In genomic region chr17:65564793-65565192, GRCh38 we compare ENCODE assay signal across 11 cellular contexts. TPM values are rescaled to one million over a fixed set of nuclear protein-coding genes. Genes with fewer than 3 reads are reported as not detected.
DNase-seq lines count a peak whose midpoint lies in the region; ATAC-seq, FAIRE-seq and TF ChIP-seq lines count a peak whose summit lies in the region.
"Had no signal": no experiment of that assay in that cellular context is flagged by ENCODE, and none has a peak within 500 bp of the region (broad histone marks: within the 10 kb centered on the region; RNA-seq: fewer than 3 reads in every experiment).

No MANE protein-coding gene starts in this region.

- H3K27ac Mint-ChIP-seq in activated CD8-positive, alpha-beta T cell treated with anti-CD3 and anti-CD28 coated beads for 36 hours = no peak overlapping the region
- H3K27ac Mint-ChIP-seq in T-helper 2 cell treated with Interferon-gamma antibody and Interleukin-4, amounts not matched to agents 5 μg/mL and 100 μg/mL, for 36 hours = no peak overlapping the region
- H3K27ac Mint-ChIP-seq: activated naive CD4-positive, alpha-beta T cell treated with anti-CD3 and anti-CD28 coated beads, Interleukin-2, amount 50 U/mL, for 24 hours had no signal

- peak; percentile 94 for FAIRE-seq in HepG2 (lab: Jason Lieb, UNC)
- no peak for FAIRE-seq in K562 (lab: Jason Lieb, UNC)
- FAIRE-seq: GM12892, TTC549 had no signal

- no peaks in the 10 kb centered on the region for H3K36me3 Mint-ChIP-seq in activated CD8-positive, alpha-beta T cell treated with anti-CD3 and anti-CD28 coated beads for 36 hours (ENCODE audit: low read depth)
- H3K36me3 Mint-ChIP-seq in T-helper 2 cell treated with Interferon-gamma antibody and Interleukin-4, amounts not matched to agents 5 μg/mL and 100 μg/mL, for 36 hours (ENCODE audit: low read depth) = no peaks in the 10 kb centered on the region
- H3K36me3 Mint-ChIP-seq: activated naive CD4-positive, alpha-beta T cell treated with anti-CD3 and anti-CD28 coated beads, Interleukin-2, amount 50 U/mL, for 24 hours had no signal

- H3K9me3 Mint-ChIP-seq in activated CD8-positive, alpha-beta T cell treated with anti-CD3 and anti-CD28 coated beads for 36 hours = no peaks in the 10 kb centered on the region
- no peaks in the 10 kb centered on the region for H3K9me3 Mint-ChIP-seq in T-helper 2 cell treated with Interferon-gamma antibody and Interleukin-4, amounts not matched to agents 5 μg/mL and 100 μg/mL, for 36 hours
- H3K9me3 Mint-ChIP-seq: activated naive CD4-positive, alpha-beta T cell treated with anti-CD3 and anti-CD28 coated beads, Interleukin-2, amount 50 U/mL, for 24 hours had no signal

- TF ChIP-seq RAD21 in HepG2 (CRISPR knock-in tag; IDR thresholded peaks at IDR 0.05) = no peak
- no peak for TF ChIP-seq RAD21 in K562 (CRISPR knock-in tag; conservative IDR thresholded peaks at IDR 0.05 in 1 of 2, IDR thresholded peaks at IDR 0.05 in 1 of 2)

- H3K4me1 Mint-ChIP-seq in activated CD8-positive, alpha-beta T cell treated with anti-CD3 and anti-CD28 coated beads for 36 hours (ENCODE audit: low read depth) = peaks cover 27% of the 10 kb centered on the region
- H3K4me1 Mint-ChIP-seq in T-helper 2 cell treated with Interferon-gamma antibody and Interleukin-4, amounts not matched to agents 5 μg/mL and 100 μg/mL, for 36 hours (ENCODE audit: low read depth) = peaks cover 12% of the 10 kb centered on the region

- H2AFZ ChIP-seq in HepG2 (ENCODE audit: low read length) = no peak overlapping the region
- no peak overlapping the region for H2AFZ ChIP-seq in K562 (ENCODE audit: low read depth, low read length)

- H3K27me3 Mint-ChIP-seq in activated CD8-positive, alpha-beta T cell treated with anti-CD3 and anti-CD28 coated beads for 36 hours = no peaks in the 10 kb centered on the region
- peaks cover 18% of the 10 kb centered on the region for H3K27me3 Mint-ChIP-seq in T-helper 2 cell treated with Interferon-gamma antibody and Interleukin-4, amounts not matched to agents 5 μg/mL and 100 μg/mL, for 36 hours (ENCODE audit: low read depth)
- H3K27me3 Mint-ChIP-seq: activated naive CD4-positive, alpha-beta T cell treated with anti-CD3 and anti-CD28 coated beads, Interleukin-2, amount 50 U/mL, for 24 hours had no signal

- H3K36me3 ChIP-seq in HepG2 (replicated peaks in 1 of 2; ENCODE audit: control insufficient read depth in 1 of 2, insufficient read depth in 2 of 2, low read length in 2 of 2) (no peaks in the 10 kb centered on the region), right lobe of liver (no peaks in the 10 kb centered on the region), K562 (ENCODE audit: control insufficient read depth, insufficient read depth, low read length) (no peaks in the 10 kb centered on the region)

- BruUV-seq in HepG2 (replicated peaks; lab: Mats Ljungman, UMichigan) (no TSS peak), K562 (replicated peaks; lab: Mats Ljungman, UMichigan) (no TSS peak)

- no peaks in the 10 kb centered on the region for H3K9me1 ChIP-seq in K562 (ENCODE audit: control insufficient read depth, insufficient read depth, low read length)

- TF ChIP-seq CTCF in HepG2 (CRISPR knock-in tag; IDR thresholded peaks at IDR 0.05) = no peak
- no peak for TF ChIP-seq CTCF in right lobe of liver (IDR thresholded peaks at IDR 0.05)
- no peak for TF ChIP-seq CTCF in K562 (IDR thresholded peaks at IDR 0.05 in 2 of 3, conservative IDR thresholded peaks at IDR 0.05 in 1 of 3; ENCODE audit: insufficient read depth in 2 of 3, low read depth in 1 of 3, low read length in 3 of 3)
- TF ChIP-seq CTCF in activated CD8-positive, alpha-beta T cell treated with anti-CD3 and anti-CD28 coated beads for 36 hours (IDR thresholded peaks at IDR 0.05) = no peak

- H3K9me3 ChIP-seq in HepG2 (ENCODE audit: low read length) (no peaks in the 10 kb centered on the region), right lobe of liver (no peaks in the 10 kb centered on the region), K562 (replicated peaks; ENCODE audit: control insufficient read depth, insufficient read depth, low read depth, low read length) (no peaks in the 10 kb centered on the region)

- H3K4me3 Mint-ChIP-seq in activated CD8-positive, alpha-beta T cell treated with anti-CD3 and anti-CD28 coated beads for 36 hours = no peak overlapping the region
- no peak overlapping the region for H3K4me3 Mint-ChIP-seq in T-helper 2 cell treated with Interferon-gamma antibody and Interleukin-4, amounts not matched to agents 5 μg/mL and 100 μg/mL, for 36 hours
- H3K4me3 Mint-ChIP-seq: activated naive CD4-positive, alpha-beta T cell treated with anti-CD3 and anti-CD28 coated beads, Interleukin-2, amount 50 U/mL, for 24 hours had no signal

- H3K27me3 ChIP-seq in HepG2 (ENCODE audit: control insufficient read depth in 1 of 2, insufficient read depth in 2 of 2, low read length in 2 of 2) = no peaks in the 10 kb centered on the region
- H3K27me3 ChIP-seq in right lobe of liver = no peaks in the 10 kb centered on the region
- peaks cover 13 to 24% of the 10 kb centered on the region in 2 experiments; a peak in 4 of 5 replicates for H3K27me3 ChIP-seq in K562 (ENCODE audit: control insufficient read depth in 2 of 2, insufficient read depth in 2 of 2, low read length in 2 of 2)

- H3K4me3 ChIP-seq in HepG2 (replicated peaks in 1 of 3; ENCODE audit: insufficient read depth in 1 of 3, low read depth in 2 of 3, low read length in 3 of 3) = peak overlapping the region in 2 of 3 experiments; percentile 16 to 53; a peak in 2 of 6 replicates
- H3K4me3 ChIP-seq in right lobe of liver = no peak overlapping the region
- H3K4me3 ChIP-seq in K562 = no peak overlapping the region

- TF ChIP-seq EP300 in HepG2 (IDR thresholded peaks at IDR 0.05; ENCODE audit: low read depth in 2 of 2, low read length in 2 of 2) (0 out of 4 replicates have a peak, but pooled peaks of 1 of the 2 experiments have one; percentile 8), HepG2 (CRISPR knock-in tag; IDR thresholded peaks at IDR 0.05; ENCODE audit: borderline replicate concordance) (no peak), K562 (IDR thresholded peaks at IDR 0.05; ENCODE audit: low read length) (no peak)

- H3K4me1 ChIP-seq in HepG2 (ENCODE audit: insufficient read depth, low read length) (peaks cover 44% of the 10 kb centered on the region), right lobe of liver (peaks cover 0 to 6% (median 0%) of the 10 kb centered on the region in 4 donors), K562 (replicated peaks in 1 of 2; ENCODE audit: control insufficient read depth in 2 of 2, insufficient read depth in 2 of 2, low read length in 2 of 2) (peaks cover 4 to 16% of the 10 kb centered on the region in 2 experiments; a peak in 4 of 5 replicates)

- ATAC-seq in HepG2 = peak; percentile 12
- ATAC-seq in right lobe of liver = no peak
- ATAC-seq in K562 = no peak
- no peak for ATAC-seq in activated CD8-positive, alpha-beta T cell treated with anti-CD3 and anti-CD28 coated beads for 36 hours
- ATAC-seq in HG03469 (IDR thresholded peaks at IDR 0.05; ENCODE audit: unreplicated experiment) = no peak

- H3K27ac ChIP-seq in HepG2 (ENCODE audit: extremely low read length, insufficient read depth, low read length) (peak overlapping the region; percentile 64), right lobe of liver (no peak overlapping the region), K562 (ENCODE audit: extremely low read depth, low read depth, low read length) (no peak overlapping the region)

- H3K4me2 ChIP-seq in HepG2 (ENCODE audit: low read depth, low read length) (peak overlapping the region; percentile 83), K562 (ENCODE audit: insufficient read depth, low read length) (no peak overlapping the region)

- peak; percentile 83 for DNase-seq in HepG2 (ENCODE audit: low spot score)
- DNase-seq in right lobe of liver = no peak
- DNase-seq in K562 (ENCODE audit: extremely low read depth in 1 of 4, low spot score in 3 of 4) = no peak
- peak; percentile 27 to 77 for DNase-seq in lung microvascular endothelial cell (ENCODE audit: low read depth in 2 of 2)
- DNase-seq in HCEC 1CT = no peak
- DNase-seq in activated CD8-positive, alpha-beta T cell treated with anti-CD3 and anti-CD28 coated beads for 36 hours = no peak
- DNase-seq in T-helper 2 cell treated with Interferon-gamma antibody and Interleukin-4, amounts not matched to agents 5 μg/mL and 100 μg/mL, for 36 hours (ENCODE audit: low spot score) = no peak

- H3K9ac ChIP-seq in HepG2 (ENCODE audit: insufficient read depth, low read depth, low read length) (peak overlapping the region; percentile 63), K562 (ENCODE audit: insufficient read depth in 1 of 2, low read depth in 2 of 2, low read length in 2 of 2) (no peak overlapping the region)

- intact Hi-C loops in HepG2 (cut with micrococcal nuclease; ENCODE audit: unreplicated experiment) (loop anchor here (5.0 kb wide), 1 partner anchor 63 kb away; no protein-coding TSS in a partner anchor), right lobe of liver (cut with DNase I) (no loop called here), K562 (cut with micrococcal nuclease) (no loop called here)
- intact Hi-C loops in activated CD8-positive, alpha-beta T cell treated with anti-CD3 and anti-CD28 coated beads for 36 hours (cut with micrococcal nuclease) = no loop called here

- CTCF ChIA-PET in HepG2 (lab: Yijun Ruan, JAX; ENCODE audit: low intra/inter-chr PET ratio, low total read pairs) = no interaction called here
- CTCF ChIA-PET in K562 (lab: Yijun Ruan, JAX; ENCODE audit: low intra/inter-chr PET ratio) = no interaction called here
- CTCF ChIA-PET in activated CD8-positive, alpha-beta T cell treated with anti-CD3 and anti-CD28 coated beads for 36 hours (lab: Charles Lee) = no interaction called here

- in situ Hi-C loops in HepG2 (cut with HindIII; ENCODE audit: extremely low pct_ligation_motif_present, low pct_unique_long_range_greater_than_20kb) (loop anchor here (5.0 kb wide), 1 partner anchor 63 kb away; no protein-coding TSS in a partner anchor), K562 (cut with MboI) (no loop called here)

- H3K79me2 ChIP-seq in HepG2 (ENCODE audit: insufficient read depth, low read length) (no peaks in the 10 kb centered on the region), K562 (ENCODE audit: control insufficient read depth, insufficient read depth, low read length) (no peaks in the 10 kb centered on the region)

- TF ChIP-seq POLR2A in HepG2 (IDR thresholded peaks at IDR 0.05; ENCODE audit: insufficient read depth in 1 of 2, low read depth in 2 of 2, low read length in 2 of 2) (no peak), right lobe of liver (IDR thresholded peaks at IDR 0.05) (no peak), K562 (conservative IDR thresholded peaks at IDR 0.05) (no peak)

- POLR2A ChIA-PET in HepG2 (lab: Yijun Ruan, JAX) = interaction anchor here (1.4 kb wide), 1 partner anchor 23 kb away, joined by 5 read pairs; no protein-coding TSS in a partner anchor
- POLR2A ChIA-PET in K562 (lab: Yijun Ruan, JAX) = no interaction called here
- POLR2A ChIA-PET in activated CD8-positive, alpha-beta T cell treated with anti-CD3 and anti-CD28 coated beads for 36 hours (lab: Charles Lee) = no interaction called here

- H4K20me1 ChIP-seq in HepG2 (ENCODE audit: insufficient read depth, low read length) = no peaks in the 10 kb centered on the region
- 0 out of 2 replicates have a peak, but pooled peaks cover 4% of the 10 kb centered on the region for H4K20me1 ChIP-seq in K562 (replicated peaks; ENCODE audit: control insufficient read depth, insufficient read depth, low read length)

- WGBS in HepG2 (ENCODE audit: low lambda C conversion rate) = 3% methylated on average over 8 of the region's 8 CpGs
- 20% methylated on average over 8 of the region's 8 CpGs for WGBS in right lobe of liver (ENCODE audit: insufficient coverage, low coverage, low lambda C conversion rate, missing lambda C conversion rate)
- 1% methylated on average over 7 of the region's 8 CpGs for WGBS in K562 (ENCODE audit: insufficient coverage, low coverage, missing lambda C conversion rate)

RNA-seq across cellular contexts. Expression of gene AXIN2, which starts 3.3 kb away (rescaled TPM):
- total RNA-seq in HepG2 (2016; rRNA removed; fragmentation: Illumina TruSeq; extraction: Trizol) (53.8 and 58.6 TPM in 2 replicates), right lobe of liver (1 to 10 TPM; 1.0 to 2.4 (median 2.0) TPM), K562 (2014; rRNA removed) (2.3 and 3.3 TPM in 2 replicates), K562 (2014; rRNA removed; fragmentation: Illumina TruSeq; extraction: Trizol) (1.1 and 1.5 TPM in 2 replicates), K562 (2015; rRNA removed; fragmentation: Illumina TruSeq; extraction: Trizol) (1.4 and 1.8 TPM in 2 replicates), K562 (2021) (2.4 and 2.8 TPM in 2 replicates), lung microvascular endothelial cell (1.6 and 2.4 TPM in 2 replicates)
- total RNA-seq in HepG2 (2016; cell fraction: cytosol; rRNA removed; fragmentation: Illumina TruSeq; extraction: Trizol; ENCODE audit: low read depth) = 12.0 and 13.7 TPM in 2 replicates
- 45.1 and 59.6 TPM in 2 replicates for total RNA-seq in HepG2 (2016; cell fraction: insoluble cytoplasmic fraction; rRNA removed; fragmentation: Illumina TruSeq; extraction: Trizol)
- 27.0 and 28.7 TPM in 2 replicates for total RNA-seq in HepG2 (2016; cell fraction: membrane; rRNA removed; fragmentation: Illumina TruSeq; extraction: Trizol)
- 79.3 and 81.9 TPM in 2 replicates for total RNA-seq in HepG2 (2016; cell fraction: nucleus; rRNA removed; fragmentation: Illumina TruSeq; extraction: Trizol)
- polyA plus RNA-seq in HepG2 (2011; rRNA removed) (55.0 and 63.4 TPM in 2 replicates), K562 (2011; rRNA removed) (0.54 and 1.1 TPM in 2 replicates), K562 (2014; fragmentation: Illumina TruSeq; extraction: Trizol) (1.2 and 1.7 TPM in 2 replicates), K562 (2014; fragmentation: Nextera tagmentation; extraction: Ambion mirVana) (under 1 TPM; 0.21 to 0.31 TPM), K562 (2014; rRNA removed) (1.2 and 1.6 TPM in 2 replicates)
- polyA plus RNA-seq in HepG2 (2011; cell fraction: cytosol; rRNA removed) = 29.9 and 39.9 TPM in 2 replicates
- 126 and 210 TPM in 2 replicates for polyA plus RNA-seq in HepG2 (2011; cell fraction: nucleus; rRNA removed)
- 55.5 and 56.3 TPM in 2 replicates for polyA plus RNA-seq in HepG2 (2012)
- polyA plus RNA-seq in HepG2 (2016; cell fraction: cytosol; fragmentation: Illumina TruSeq; extraction: Trizol; ENCODE audit: low read depth) = 2.0 and 2.2 TPM in 2 replicates
- polyA plus RNA-seq in HepG2 (2016; cell fraction: insoluble cytoplasmic fraction; fragmentation: Illumina TruSeq; extraction: Trizol; ENCODE audit: low read depth) = 34.3 and 44.8 TPM in 2 replicates
- 9.2 and 9.3 TPM in 2 replicates for polyA plus RNA-seq in HepG2 (2016; cell fraction: membrane; fragmentation: Illumina TruSeq; extraction: Trizol; ENCODE audit: low read depth)
- 115 and 117 TPM in 2 replicates for polyA plus RNA-seq in HepG2 (2016; cell fraction: nucleus; fragmentation: Illumina TruSeq; extraction: Trizol; ENCODE audit: insufficient read depth, low read depth)
- 0.09 and 105 TPM in 2 replicates for polyA minus RNA-seq in HepG2 (2011; rRNA and poly(A)+ RNA removed; ENCODE audit: low replicate concordance)
- 43.2 and 45.6 TPM in 2 replicates for polyA minus RNA-seq in HepG2 (2011; cell fraction: cytosol; rRNA and poly(A)+ RNA removed)
- 175 and 211 TPM in 2 replicates for polyA minus RNA-seq in HepG2 (2011; cell fraction: nucleus; rRNA and poly(A)+ RNA removed)
- 6.0 and 8.2 TPM in 2 replicates for total RNA-seq in K562 (2011; cell fraction: chromatin; rRNA removed; ENCODE audit: low replicate concordance)
- 5.2 and 5.7 TPM in 2 replicates for total RNA-seq in K562 (2011; cell fraction: nucleolus; rRNA removed)
- 2.6 and 3.2 TPM in 2 replicates for total RNA-seq in K562 (2011; cell fraction: nucleoplasm; rRNA removed)
- 0.32 and 1.3 TPM in 2 replicates for polyA plus RNA-seq in K562 (2011; cell fraction: cytosol; rRNA removed)
- polyA plus RNA-seq in K562 (2011; cell fraction: nucleus; rRNA removed) = 1.2 and 4.5 TPM in 2 replicates
- 1.3 and 1.4 TPM in 2 replicates for polyA plus RNA-seq in K562 (2012)
- polyA minus RNA-seq in K562 (2011; rRNA and poly(A)+ RNA removed) = 1.5 and 1.9 TPM in 2 replicates
- polyA minus RNA-seq in K562 (2011; cell fraction: cytosol; rRNA and poly(A)+ RNA removed) = 0.57 TPM in 1 of 2 replicates, not detected in the other
- polyA minus RNA-seq in K562 (2011; cell fraction: nucleus; rRNA and poly(A)+ RNA removed) = 2.2 and 3.9 TPM in 2 replicates
- 1 to 10 TPM in 1 of 2 experiments, under 1 TPM in 1; 0.69 to 1.0 TPM for total RNA-seq in activated CD8-positive, alpha-beta T cell treated with anti-CD3 and anti-CD28 coated beads for 36 hours

Comparison
In these comparisons a context has a peak if more than half of its experiments do, and no peak if none do; other contexts are left out.
1. DNase-seq: peak in HepG2 (single experiment) and lung microvascular endothelial cell (2 of 2); none in right lobe of liver (0 of 3), K562 (0 of 4), HCEC 1CT (single experiment), activated CD8-positive, alpha-beta T cell treated with anti-CD3 and anti-CD28 coated beads for 36 hours (single experiment) and T-helper 2 cell treated with Interferon-gamma antibody and Interleukin-4, amounts not matched to agents 5 μg/mL and 100 μg/mL, for 36 hours (single experiment).
2. H3K4me3 ChIP-seq: peak in HepG2 (2 of 3); none in right lobe of liver (0 of 3) and K562 (single experiment).
3. Of the 241 proteins assayed by ChIP-seq in both HepG2 and K562: peak only in HepG2: BHLHE40, ERF, FOXA3, HDAC2, KAT8, MAX and 4 more; only in K562: none; in both: RFX1 and TFE3; in neither: 228; mixed calls (peak in some experiments, not most) for 1.